In genomic region chr1:206684478-206685255, GRCh38 we compare ENCODE assay signal across 8 cellular contexts. TPM values are rescaled to one million over a fixed set of nuclear protein-coding genes. Genes with fewer than 3 reads are reported as not detected.
DNase-seq lines count a peak whose midpoint lies in the region; ATAC-seq and TF ChIP-seq lines count a peak whose summit lies in the region.

MAPKAPK2 (plus strand) TSS chr1:206684905; CDS start chr1:206685230, 325 bp downstream.

- H3K4me3 Mint-ChIP-seq in CD4-positive, alpha-beta memory T cell: peak within 1 kb of the TSS; percentile 93 to 100 (median 96)

- no peaks in the 10 kb centered on the region for H3K27me3 ChIP-seq in CD4-positive, alpha-beta memory T cell (ENCODE audit: insufficient read depth, low read length)
- H3K27me3 ChIP-seq in Loucy (ENCODE audit: insufficient read depth, low read length, poor library complexity, severe bottlenecking) (peaks cover 3% of the 10 kb centered on the region), right cardiac atrium (ENCODE audit: control insufficient read depth, insufficient read depth) (no peaks in the 10 kb centered on the region), uterus (no peaks in the 10 kb centered on the region)

- CTCF ChIA-PET in CD4-positive, alpha-beta memory T cell (lab: Charles Lee; ENCODE audit: partially characterized antibody): interaction anchor here (0.6 to 1.9 kb wide), 3 partner anchors 20 to 50 kb away, joined by 3 to 7 read pairs (median 4); partner anchors contain the start of gene DYRK3

- H3K4me3 ChIP-seq in CD4-positive, alpha-beta memory T cell (ENCODE audit: low read length in 2 of 2): peak within 1 kb of the TSS; percentile 55 to 93
- H3K4me3 ChIP-seq in Loucy (ENCODE audit: low read length, poor library complexity, severe bottlenecking): peak within 1 kb of the TSS; percentile 92
- H3K4me3 ChIP-seq in right cardiac atrium (ENCODE audit: low read length): peak within 1 kb of the TSS; percentile 96
- H3K4me3 ChIP-seq in uterus: peak within 1 kb of the TSS; percentile 46 to 91

- H4K20me1 ChIP-seq in Loucy (ENCODE audit: insufficient read depth, low read length, poor library complexity, severe bottlenecking): peaks cover 41% of the 10 kb centered on the region

- TF ChIP-seq CTCF in GM20000 (IDR thresholded peaks at IDR 0.05; ENCODE audit: extremely low read depth, missing control alignments): no peak
- no peak for TF ChIP-seq CTCF in Loucy (conservative IDR thresholded peaks at IDR 0.05; ENCODE audit: low read length)
- TF ChIP-seq CTCF in uterus (IDR thresholded peaks at IDR 0.05): no peak

- H3K9me2 ChIP-seq in Loucy (replicated peaks; ENCODE audit: low read depth, low read length): no peaks in the 10 kb centered on the region

- peaks cover 44% of the 10 kb centered on the region for H3K4me1 ChIP-seq in CD4-positive, alpha-beta memory T cell (ENCODE audit: insufficient read depth, low read length)
- peaks cover 28% of the 10 kb centered on the region for H3K4me1 ChIP-seq in Loucy (ENCODE audit: insufficient read depth, low read length, poor library complexity, severe bottlenecking)
- H3K4me1 ChIP-seq in right cardiac atrium (ENCODE audit: control insufficient read depth, insufficient read depth, low read length): peaks cover 8% of the 10 kb centered on the region
- H3K4me1 ChIP-seq in uterus: peaks cover 0 to 20% of the 10 kb centered on the region in 2 donors

- peak in 1 of 2 donors; percentile 74 for TF ChIP-seq POLR2A in uterus (IDR thresholded peaks at IDR 0.05)

- H3K9me3 ChIP-seq in CD4-positive, alpha-beta memory T cell (ENCODE audit: control insufficient read depth in 1 of 2, low read length in 2 of 2): no peaks in the 10 kb centered on the region
- H3K9me3 ChIP-seq in Loucy (ENCODE audit: insufficient read depth, low read depth, low read length): no peaks in the 10 kb centered on the region
- H3K9me3 ChIP-seq in right cardiac atrium (ENCODE audit: control insufficient read depth, low read length): no peaks in the 10 kb centered on the region
- no peaks in the 10 kb centered on the region for H3K9me3 ChIP-seq in uterus

- H3K4me2 ChIP-seq in Loucy (ENCODE audit: low read depth, low read length, poor library complexity, severe bottlenecking): peak within 1 kb of the TSS; percentile 89

- no peaks in the 10 kb centered on the region for H3K36me3 ChIP-seq in CD4-positive, alpha-beta memory T cell (ENCODE audit: insufficient read depth, low read length)
- H3K36me3 ChIP-seq in Loucy (ENCODE audit: insufficient read depth, low read length) (no peaks in the 10 kb centered on the region), uterus (no peaks in the 10 kb centered on the region)

- WGBS in right cardiac atrium: 1% methylated on average over 71 of the region's 71 CpGs

- H3K36me3 Mint-ChIP-seq in CD4-positive, alpha-beta memory T cell: peaks cover 0 to 10% of the 10 kb centered on the region in 2 donors

- H3K27me3 Mint-ChIP-seq in CD4-positive, alpha-beta memory T cell: peaks cover 2 to 3% of the 10 kb centered on the region in 2 donors

- peak; percentile 80 to 88 for ATAC-seq in right cardiac atrium

- H3K9ac ChIP-seq in Loucy (ENCODE audit: low read depth, low read length, poor library complexity, severe bottlenecking): peak within 1 kb of the TSS; percentile 81

- intact Hi-C loops in CD4-positive, alpha-beta memory T cell (cut with micrococcal nuclease): loop anchor here (1.0 to 5.0 kb wide), 3 partner anchors 33 to 119 kb away; partner anchors contain the start of gene EIF2D
- intact Hi-C loops in right cardiac atrium (cut with DNase I): loop anchor here in 2 of 4 donors (5.0 kb wide), 1 partner anchor 38 kb away; no protein-coding TSS in a partner anchor
- intact Hi-C loops in uterus (cut with DNase I; ENCODE audit: low total_unique reads): no loop called here

- peak within 1 kb of the TSS; percentile 70 for H2AFZ ChIP-seq in Loucy (ENCODE audit: low read length)

- POLR2A ChIA-PET in CD4-positive, alpha-beta memory T cell (lab: Charles Lee; ENCODE audit: partially characterized antibody): interaction anchor here (1.1 to 1.8 kb wide), 4 partner anchors 12 to 72 kb away, joined by 3 to 6 read pairs (median 4); partner anchors contain the start of gene EIF2D

- H3K79me2 ChIP-seq in Loucy (ENCODE audit: insufficient read depth, low read length): peaks cover 47% of the 10 kb centered on the region

- H3K9me3 Mint-ChIP-seq in CD4-positive, alpha-beta memory T cell: peaks cover 0 to 2% (median 0%) of the 10 kb centered on the region in 8 donors

- H3K27ac ChIP-seq in CD4-positive, alpha-beta memory T cell (ENCODE audit: low read depth, low read length): peak within 1 kb of the TSS; percentile 90
- peak within 1 kb of the TSS; percentile 59 for H3K27ac ChIP-seq in angular gyrus (ENCODE audit: low read depth, low read length)
- peak within 1 kb of the TSS; percentile 97 for H3K27ac ChIP-seq in right cardiac atrium (ENCODE audit: low read length)
- H3K27ac ChIP-seq in uterus: peak within 1 kb of the TSS; percentile 95 to 99

- DNase-seq in CD4-positive, alpha-beta memory T cell: peak; percentile 71 to 77 (median 73)
- DNase-seq in GM20000 (ENCODE audit: low spot score) (peak; percentile 99), T-helper 2 cell (peak; percentile 61 to 83 (median 70)), right cardiac atrium (peak; percentile 83 to 93 (median 92)), putamen (ENCODE audit: low spot score) (peak; percentile 72), uterus (peak; percentile 75 to 81)

- H3K4me1 Mint-ChIP-seq in CD4-positive, alpha-beta memory T cell: peaks cover 25 to 52% (median 36%) of the 10 kb centered on the region in 4 donors

- no peaks in the 10 kb centered on the region for H3F3A ChIP-seq in Loucy (ENCODE audit: low read depth)

- H3K27ac Mint-ChIP-seq in CD4-positive, alpha-beta memory T cell: peak within 1 kb of the TSS; percentile 94 to 98 (median 97)

RNA-seq across cellular contexts. Expression of gene MAPKAPK2, which starts in this region (rescaled TPM):
- 10 to 100 TPM; 71.7 to 72.8 TPM for total RNA-seq in CD4-positive, alpha-beta memory T cell
- 1 to 10 TPM; 1.3 to 3.9 TPM for polyA plus RNA-seq in CD4-positive, alpha-beta memory T cell
- total RNA-seq in right cardiac atrium (100 to 1,000 TPM; 192 to 221 (median 216) TPM), uterus (10 to 100 TPM; 17.1 to 89.2 (median 27.4) TPM)
- 129 TPM for polyA plus RNA-seq in right cardiac atrium

Comparison
In these comparisons a context has a peak if more than half of its experiments do, and no peak if none do; other contexts are left out.
1. Peak in every context shown above with its lines: DNase-seq, ATAC-seq, H3K4me3 ChIP-seq and H3K27ac ChIP-seq.
2. RNA of gene MAPKAPK2 (polyA plus RNA-seq): 129 TPM in right cardiac atrium (single experiment); 1.3 to 3.9 TPM in CD4-positive, alpha-beta memory T cell; every median in the first group is over 10 times any median in the second.